In genomic region chr19:11505032-11505503, GRCh38 we compare ENCODE assay signal across 9 cellular contexts. TPM values are rescaled to one million over a fixed set of nuclear protein-coding genes. Genes with fewer than 3 reads are reported as not detected.
DNase-seq lines count a peak whose midpoint lies in the region; ATAC-seq and TF ChIP-seq lines count a peak whose summit lies in the region.
"Had no signal": no experiment of that assay in that cellular context is flagged by ENCODE, and none has a peak within 500 bp of the region (broad histone marks: within the 10 kb centered on the region; RNA-seq: fewer than 3 reads in every experiment).

No MANE protein-coding gene starts in this region.

- H3K27ac ChIP-seq in duodenal mucosa (ENCODE audit: low read depth, low read length): peak overlapping the region; percentile 97
- H3K27ac ChIP-seq in lower lobe of right lung: peak overlapping the region; percentile 96

- CTCF ChIA-PET in activated CD4-positive, alpha-beta memory T cell treated with anti-CD3 and anti-CD28 coated beads, Interleukin-2, amount 10 ng/mL, durations not matched to agents 7 days and 5 days (lab: Charles Lee): interaction anchor here (1.2 kb wide), 1 partner anchor 55 kb away, joined by 3 read pairs; no protein-coding TSS in a partner anchor

- peak overlapping the region; percentile 75 for H3K27ac Mint-ChIP-seq in activated CD4-positive, alpha-beta memory T cell treated with anti-CD3 and anti-CD28 coated beads, Interleukin-2, amount 10 ng/mL, durations not matched to agents 7 days and 5 days

- DNase-seq in CD1c-positive myeloid dendritic cell (ENCODE audit: extremely low spot score) (peak; percentile 92), NCI-H774 (lab: John Stamatoyannopoulos, UW) (peak; percentile 95), lower lobe of right lung (peak; percentile 98)
- peak; percentile 97 for DNase-seq in activated CD4-positive, alpha-beta memory T cell treated with anti-CD3 and anti-CD28 coated beads, Interleukin-2, amount 10 ng/mL, durations not matched to agents 7 days and 5 days
- peak; percentile 90 to 93 (median 92) for DNase-seq in stimulated activated CD4-positive, alpha-beta T cell treated with anti-CD3 and anti-CD28 coated beads, TNF-alpha, amount 100 ng/mL, for 1 hour (ENCODE audit: low read depth in 3 of 3, low spot score in 1 of 3)

- H3K27me3 ChIP-seq in duodenal mucosa (ENCODE audit: control insufficient read depth in 1 of 2, insufficient read depth in 2 of 2, low read length in 2 of 2): no peaks in the 10 kb centered on the region
- H3K27me3 ChIP-seq in lower lobe of right lung (ENCODE audit: low read depth): no peaks in the 10 kb centered on the region

- POLR2A ChIA-PET in activated CD4-positive, alpha-beta memory T cell treated with anti-CD3 and anti-CD28 coated beads, Interleukin-2, amount 10 ng/mL, durations not matched to agents 7 days and 5 days (lab: Charles Lee): interaction anchor here (0.6 to 3.2 kb wide), 4 partner anchors 22 to 130 kb away, joined by 3 to 14 read pairs (median 8); partner anchors contain the start of genes ECSIT and SWSAP1

- H3K9me3 ChIP-seq in duodenal mucosa (ENCODE audit: control insufficient read depth in 1 of 2, low read length in 2 of 2) (no peaks in the 10 kb centered on the region), lower lobe of right lung (no peaks in the 10 kb centered on the region)

- H3K36me3 ChIP-seq in duodenal mucosa (ENCODE audit: control insufficient read depth in 1 of 2, insufficient read depth in 2 of 2, low read length in 2 of 2): peaks cover 0 to 2% of the 10 kb centered on the region in 2 donors
- no peaks in the 10 kb centered on the region for H3K36me3 ChIP-seq in lower lobe of right lung

- H3K4me3 ChIP-seq in duodenal mucosa (ENCODE audit: low read depth in 1 of 2, low read length in 2 of 2) (peak overlapping the region; percentile 68 to 86), lower lobe of right lung (peak overlapping the region; percentile 91)

- peak; percentile 79 for ATAC-seq in GM19455 (IDR thresholded peaks at IDR 0.05; ENCODE audit: unreplicated experiment)
- ATAC-seq in HG03575 (IDR thresholded peaks at IDR 0.05; ENCODE audit: extremely low read depth, insufficient number of reproducible peaks, low FRiP score, unreplicated experiment): peak; percentile 61
- peak; percentile 97 for ATAC-seq in lower lobe of right lung

- H3K9me3 Mint-ChIP-seq in activated CD4-positive, alpha-beta memory T cell treated with anti-CD3 and anti-CD28 coated beads, Interleukin-2, amount 10 ng/mL, durations not matched to agents 7 days and 5 days: no peaks in the 10 kb centered on the region

- H3K9ac ChIP-seq in duodenal mucosa (ENCODE audit: low read depth in 1 of 2, low read length in 2 of 2): peak overlapping the region; percentile 69 to 75

- intact Hi-C loops in lower lobe of right lung (cut with DNase I): no loop called here

- TF ChIP-seq CTCF in lower lobe of right lung (IDR thresholded peaks at IDR 0.05): no peak

- H3K27me3 Mint-ChIP-seq in activated CD4-positive, alpha-beta memory T cell treated with anti-CD3 and anti-CD28 coated beads, Interleukin-2, amount 10 ng/mL, durations not matched to agents 7 days and 5 days: no peaks in the 10 kb centered on the region

- peaks cover 8 to 10% of the 10 kb centered on the region in 2 donors for H3K4me1 ChIP-seq in duodenal mucosa (ENCODE audit: control insufficient read depth in 1 of 2, insufficient read depth in 2 of 2, low read length in 2 of 2)
- peaks cover 9% of the 10 kb centered on the region for H3K4me1 ChIP-seq in lower lobe of right lung

- peaks cover 7% of the 10 kb centered on the region for H3K36me3 Mint-ChIP-seq in activated CD4-positive, alpha-beta memory T cell treated with anti-CD3 and anti-CD28 coated beads, Interleukin-2, amount 10 ng/mL, durations not matched to agents 7 days and 5 days (ENCODE audit: low read depth)

- peak overlapping the region; percentile 81 for H3K4me3 Mint-ChIP-seq in activated CD4-positive, alpha-beta memory T cell treated with anti-CD3 and anti-CD28 coated beads, Interleukin-2, amount 10 ng/mL, durations not matched to agents 7 days and 5 days

- H3K4me1 Mint-ChIP-seq in activated CD4-positive, alpha-beta memory T cell treated with anti-CD3 and anti-CD28 coated beads, Interleukin-2, amount 10 ng/mL, durations not matched to agents 7 days and 5 days: peaks cover 22% of the 10 kb centered on the region

RNA-seq across cellular contexts. Expression of gene ZNF653, which starts 0.6 kb away (rescaled TPM):
- 10 to 100 TPM; 15.6 to 16.5 TPM for total RNA-seq in activated CD4-positive, alpha-beta memory T cell treated with anti-CD3 and anti-CD28 coated beads, Interleukin-2, amount 10 ng/mL, durations not matched to agents 7 days and 5 days
- 9.2 TPM for total RNA-seq in lower lobe of right lung

RNA-seq across cellular contexts. Expression of gene ECSIT, which starts 23.9 kb away (rescaled TPM):
- 10 to 100 TPM; 24.8 to 26.8 TPM for total RNA-seq in activated CD4-positive, alpha-beta memory T cell treated with anti-CD3 and anti-CD28 coated beads, Interleukin-2, amount 10 ng/mL, durations not matched to agents 7 days and 5 days
- 38.7 TPM for total RNA-seq in lower lobe of right lung

RNA-seq across cellular contexts. Expression of gene ELAVL3, which starts 24.2 kb away (rescaled TPM):
- total RNA-seq in activated CD4-positive, alpha-beta memory T cell treated with anti-CD3 and anti-CD28 coated beads, Interleukin-2, amount 10 ng/mL, durations not matched to agents 7 days and 5 days: not detected
- not detected for total RNA-seq in lower lobe of right lung
- total RNA-seq: glomerular endothelial cell had no signal

RNA-seq across cellular contexts. Expression of gene CNN1, which starts 33.6 kb away (rescaled TPM):
- total RNA-seq in activated CD4-positive, alpha-beta memory T cell treated with anti-CD3 and anti-CD28 coated beads, Interleukin-2, amount 10 ng/mL, durations not matched to agents 7 days and 5 days: not detected
- total RNA-seq in lower lobe of right lung: 16.4 TPM

RNA-seq across cellular contexts. Expression of gene ELOF1, which starts 54.0 kb away (rescaled TPM):
- total RNA-seq in activated CD4-positive, alpha-beta memory T cell treated with anti-CD3 and anti-CD28 coated beads, Interleukin-2, amount 10 ng/mL, durations not matched to agents 7 days and 5 days: 10 to 100 TPM; 49.7 to 50.2 TPM
- total RNA-seq in lower lobe of right lung: 44.3 TPM

Comparison
In these comparisons a context has a peak if more than half of its experiments do, and no peak if none do; other contexts are left out.
1. Peak in every context shown above with its lines: DNase-seq, ATAC-seq, H3K4me3 ChIP-seq and H3K27ac ChIP-seq.